In genomic region chr2:3204451-3204850, GRCh38 we compare ENCODE assay signal across 21 cellular contexts.
DNase-seq lines count a peak whose midpoint lies in the region; ATAC-seq, FAIRE-seq and TF ChIP-seq lines count a peak whose summit lies in the region.
"Had no signal": no experiment of that assay in that cellular context is flagged by ENCODE, and none has a peak within 500 bp of the region (broad histone marks: within the 10 kb centered on the region; RNA-seq: fewer than 3 reads in every experiment).

No MANE protein-coding gene starts in this region.

- no peak for ATAC-seq in natural killer cell treated with Interleukin-12 subunit alpha and Interleukin-12 subunit beta and Interleukin-15 and Interleukin-18, amount 100 ng/mL, for 72 hours
- no peak for ATAC-seq in natural killer cell
- ATAC-seq: GM23338 had no signal

- H3K56ac ChIP-seq in H1 (replicated peaks; ENCODE audit: insufficient read length, low read depth, low read length), result no peak overlapping the region

- no peak for FAIRE-seq in H1 (lab: Jason Lieb, UNC)
- FAIRE-seq: D721Med had no signal

- H3K4me3 Mint-ChIP-seq in natural killer cell treated with Interleukin-12 subunit alpha and Interleukin-12 subunit beta and Interleukin-15 and Interleukin-18, amount 100 ng/mL, for 72 hours, result no peak overlapping the region
- H3K4me3 Mint-ChIP-seq in natural killer cell, result no peak overlapping the region
- H3K4me3 Mint-ChIP-seq: B cell, GM23338, HFFc6 had no signal

- no peak for TF ChIP-seq POLR2A in H1 (IDR thresholded peaks at IDR 0.05; ENCODE audit: control extremely low read depth in 1 of 2, low read depth in 2 of 2, low read length in 2 of 2)

- H3K18ac ChIP-seq in H1 (ENCODE audit: extremely low read depth, low read length), result no peak overlapping the region

- POLR2A ChIA-PET in H1 (lab: Charles Lee; ENCODE audit: partially characterized antibody), result interaction anchor here (0.9 kb wide), 1 partner anchor 82 kb away, joined by 3 read pairs; no protein-coding TSS in a partner anchor

- H3K4ac ChIP-seq in H1 (replicated peaks; ENCODE audit: insufficient read length, low read depth, low read length), result no peak overlapping the region

- H2BK120ac ChIP-seq in H1 (replicated peaks; ENCODE audit: low read depth, low read length), result no peak overlapping the region

- DNase-seq in natural killer cell treated with Interleukin-12 subunit alpha and Interleukin-12 subunit beta and Interleukin-15 and Interleukin-18, amount 100 ng/mL, for 72 hours (ENCODE audit: low spot score), result peak; percentile 12
- DNase-seq in natural killer cell (no peak), GM13977 (ENCODE audit: low spot score) (peak; percentile 6), H1 (ENCODE audit: low read depth in 1 of 2, low spot score in 2 of 2) (no peak), HUDEP-2 (lab: John Stamatoyannopoulos, UW; ENCODE audit: unreplicated experiment in 76 of 76) (no peak), NCI-H1417 treated with DMSO at 0.1 percent for 48 hours (lab: John Stamatoyannopoulos, UW) (no peak), NCI-H524 (lab: John Stamatoyannopoulos, UW) (no peak)
- DNase-seq: DMS53, HFFc6, KBM-7, MV-4-11, NCI-H1105, NCI-H2029, NCI-H446 treated with DMSO at 0.1 percent for 48 hours, NCI-H526 treated with DMSO at 0.1 percent for 48 hours, RPMI8226, SHP77 had no signal

- no peaks in the 10 kb centered on the region for H3K9me3 Mint-ChIP-seq in natural killer cell treated with Interleukin-12 subunit alpha and Interleukin-12 subunit beta and Interleukin-15 and Interleukin-18, amount 100 ng/mL, for 72 hours
- no peaks in the 10 kb centered on the region for H3K9me3 Mint-ChIP-seq in natural killer cell
- H3K9me3 Mint-ChIP-seq: HFFc6 had no signal

- H4K91ac ChIP-seq in H1 (replicated peaks; ENCODE audit: insufficient read length, low read length), result peak overlapping the region; percentile 87

- no peaks in the 10 kb centered on the region for H3K27me3 ChIP-seq in H1 (replicated peaks in 1 of 4; ENCODE audit: control insufficient read depth in 3 of 4, extremely low read depth in 1 of 4, insufficient read depth in 3 of 4, low read length in 3 of 4)

- CTCF ChIA-PET in H1 (lab: Charles Lee; ENCODE audit: partially characterized antibody), result no interaction called here

- no peaks in the 10 kb centered on the region for H3K79me2 ChIP-seq in H1 (ENCODE audit: control insufficient read depth in 1 of 2, insufficient read depth in 2 of 2, low read length in 2 of 2)

- H3K36me3 Mint-ChIP-seq in natural killer cell treated with Interleukin-12 subunit alpha and Interleukin-12 subunit beta and Interleukin-15 and Interleukin-18, amount 100 ng/mL, for 72 hours, result peaks cover 6% of the 10 kb centered on the region
- no peaks in the 10 kb centered on the region for H3K36me3 Mint-ChIP-seq in natural killer cell

- in situ Hi-C loops in GM13977 (cut with MboI; ENCODE audit: low pct_unique_long_range_greater_than_20kb, low sequenced_read_pairs, unreplicated experiment), result no loop called here

- H3K9ac ChIP-seq in H1 (replicated peaks in 1 of 4; ENCODE audit: extremely low read depth in 1 of 4, low read depth in 3 of 4, low read length in 3 of 4), result no peak overlapping the region

- H4K5ac ChIP-seq in H1 (ENCODE audit: insufficient read length, low read depth, low read length), result no peak overlapping the region

- H4K20me1 ChIP-seq in H1 (replicated peaks in 1 of 2; ENCODE audit: control insufficient read depth in 1 of 2, insufficient read depth in 2 of 2, low read length in 2 of 2), result no peaks in the 10 kb centered on the region

- WGBS in H1 (ENCODE audit: extremely low coverage in 1 of 2, insufficient coverage in 1 of 2, insufficient read length in 1 of 2, insufficient replicate concordance in 2 of 2, low coverage in 1 of 2, low lambda C conversion rate in 2 of 2, missing lambda C conversion rate in 1 of 2), 2 experiments, result 87% methylated on average over 7 of the region's 7 CpGs; no CpG with 5 or more reads in 1 of the 2 experiments

- TF ChIP-seq EP300 in H1 (IDR thresholded peaks at IDR 0.05; ENCODE audit: borderline replicate concordance in 1 of 2, low read depth in 2 of 2, low read length in 2 of 2), result no peak

- no peaks in the 10 kb centered on the region for H3K23me2 ChIP-seq in H1 (ENCODE audit: low read depth, low read length)

- H2AFZ ChIP-seq in H1 (ENCODE audit: low read length), result no peak overlapping the region
- H2AFZ ChIP-seq: GM23338 had no signal

- peaks cover 20 to 45% of the 10 kb centered on the region in 2 donors for H3K4me1 Mint-ChIP-seq in natural killer cell treated with Interleukin-12 subunit alpha and Interleukin-12 subunit beta and Interleukin-15 and Interleukin-18, amount 100 ng/mL, for 72 hours (ENCODE audit: low read depth in 2 of 2)
- peaks cover 25% of the 10 kb centered on the region in 2 donors for H3K4me1 Mint-ChIP-seq in natural killer cell
- H3K4me1 Mint-ChIP-seq: B cell had no signal

- peak overlapping the region in 1 of 2 donors; percentile 94 for H3K27ac Mint-ChIP-seq in natural killer cell treated with Interleukin-12 subunit alpha and Interleukin-12 subunit beta and Interleukin-15 and Interleukin-18, amount 100 ng/mL, for 72 hours
- H3K27ac Mint-ChIP-seq in natural killer cell, result peak overlapping the region in 1 of 2 donors; percentile 35
- H3K27ac Mint-ChIP-seq: B cell, GM23338, HFFc6 had no signal

- no peak overlapping the region for H2AK5ac ChIP-seq in H1 (ENCODE audit: low read depth, low read length)

- no peak overlapping the region for H3K27ac ChIP-seq in H1 (ENCODE audit: low read depth, low read length)

- no peak overlapping the region for H3K4me3 ChIP-seq in H1 (ENCODE audit: extremely low read depth in 1 of 4, insufficient read depth in 2 of 4, low read depth in 3 of 4, low read length in 4 of 4)
- H3K4me3 ChIP-seq: GM23338, HAP-1 had no signal

- intact Hi-C loops in natural killer cell (cut with micrococcal nuclease), result no loop called here

- no peak for TF ChIP-seq CTCF in natural killer cell (IDR thresholded peaks at IDR 0.05)
- TF ChIP-seq CTCF in GM13977 (IDR thresholded peaks at IDR 0.05; ENCODE audit: extremely low read depth, insufficient read depth, missing control alignments), result no peak
- TF ChIP-seq CTCF in H1 (IDR thresholded peaks at IDR 0.05; ENCODE audit: control extremely low read depth in 1 of 3, insufficient read depth in 1 of 3, low read depth in 1 of 3, low read length in 3 of 3), result no peak

- no peaks in the 10 kb centered on the region for H3K27me3 Mint-ChIP-seq in natural killer cell treated with Interleukin-12 subunit alpha and Interleukin-12 subunit beta and Interleukin-15 and Interleukin-18, amount 100 ng/mL, for 72 hours
- H3K27me3 Mint-ChIP-seq in natural killer cell (ENCODE audit: low read depth in 2 of 2), result no peaks in the 10 kb centered on the region
- H3K27me3 Mint-ChIP-seq: B cell had no signal

- no peak overlapping the region; the same call in 1 of the 2 replicates for H4K8ac ChIP-seq in H1 (ENCODE audit: extremely low read depth, insufficient read depth, low read length)

- H3K4me2 ChIP-seq in H1 (ENCODE audit: insufficient read depth in 1 of 2, low read depth in 2 of 2, low read length in 2 of 2), result no peak overlapping the region
- H3K4me2 ChIP-seq: GM23338 had no signal

- peak overlapping the region; percentile 49 for H2BK5ac ChIP-seq in H1 (ENCODE audit: low read depth, low read length)

- no peak overlapping the region for H2BK12ac ChIP-seq in H1 (ENCODE audit: low read depth, low read length)

- H3K36me3 ChIP-seq in H1 (ENCODE audit: control insufficient read depth in 2 of 4, insufficient read depth in 4 of 4, low read length in 3 of 4), result no peaks in the 10 kb centered on the region; a peak in 1 of 8 replicates
- H3K36me3 ChIP-seq: HAP-1 had no signal

- H3K79me1 ChIP-seq in H1 (ENCODE audit: low read depth, low read length), result no peaks in the 10 kb centered on the region; the same call in 1 of the 2 replicates

- H2BK20ac ChIP-seq in H1 (ENCODE audit: low read length), result no peak overlapping the region

- 0 out of 2 replicates have a peak overlapping the region, but pooled peaks have one; percentile 21 for H2BK15ac ChIP-seq in H1 (ENCODE audit: low read length)

- peaks cover 0 to 2% of the 10 kb centered on the region in 2 experiments; a peak in 1 of 4 replicates for H3K9me3 ChIP-seq in H1 (ENCODE audit: insufficient read depth in 2 of 2, low read depth in 1 of 2, low read length in 1 of 2)
- H3K9me3 ChIP-seq: HAP-1 had no signal

- H3K14ac ChIP-seq in H1 (ENCODE audit: insufficient read length), result no peak overlapping the region

- peaks cover 0 to 5% (median 2%) of the 10 kb centered on the region in 4 experiments; a peak in 5 of 7 replicates for H3K4me1 ChIP-seq in H1 (replicated peaks in 1 of 4; ENCODE audit: control insufficient read depth in 3 of 4, insufficient read depth in 4 of 4, low read length in 3 of 4)
- H3K4me1 ChIP-seq: HAP-1 had no signal

- H3K23ac ChIP-seq in H1 (ENCODE audit: insufficient read length), result no peak overlapping the region

- TF ChIP-seq RAD21 in H1 (IDR thresholded peaks at IDR 0.05 in 1 of 2, conservative IDR thresholded peaks at IDR 0.05 in 1 of 2; ENCODE audit: low read depth in 2 of 2, low read length in 2 of 2), result no peak

TF ChIP-seq in H1, 55 proteins besides CTCF, POLR2A, EP300 and RAD21:
- no peak for TF ChIP-seq TEAD4 (IDR thresholded peaks at IDR 0.05; ENCODE audit: low read depth, low read length)
- TF ChIP-seq POLR2AphosphoS5 (IDR thresholded peaks at IDR 0.05; ENCODE audit: low read depth, low read length), result no peak
- TF ChIP-seq CTBP2 (IDR thresholded peaks at IDR 0.05; ENCODE audit: borderline replicate concordance, insufficient read depth, insufficient read length, low read length), result no peak
- no peak for TF ChIP-seq MAFK (IDR thresholded peaks at IDR 0.05; ENCODE audit: low read depth, low read length)
- TF ChIP-seq SRF (IDR thresholded peaks at IDR 0.05; ENCODE audit: low read depth, low read length), result no peak
- TF ChIP-seq SAP30 (IDR thresholded peaks at IDR 0.05; ENCODE audit: insufficient read depth, insufficient replicate concordance, low read length), result no peak
- no peak for TF ChIP-seq JUN (IDR thresholded peaks at IDR 0.05; ENCODE audit: low read depth, low read length)
- no peak for TF ChIP-seq BCL11A (IDR thresholded peaks at IDR 0.05; ENCODE audit: low read depth in 2 of 2, low read length in 2 of 2)

Comparison
In these comparisons a context has a peak if more than half of its experiments do, and no peak if none do; other contexts are left out.
1. DNase-seq: peak in natural killer cell treated with Interleukin-12 subunit alpha and Interleukin-12 subunit beta and Interleukin-15 and Interleukin-18, amount 100 ng/mL, for 72 hours (single experiment) and GM13977 (single experiment); none in natural killer cell (single experiment), H1 (0 of 2), HUDEP-2 (0 of 76), NCI-H1417 treated with DMSO at 0.1 percent for 48 hours (single experiment) and NCI-H524 (0 of 2).